1 cellular context compared by ENCODE assay signal in the genomic region with DNA sequence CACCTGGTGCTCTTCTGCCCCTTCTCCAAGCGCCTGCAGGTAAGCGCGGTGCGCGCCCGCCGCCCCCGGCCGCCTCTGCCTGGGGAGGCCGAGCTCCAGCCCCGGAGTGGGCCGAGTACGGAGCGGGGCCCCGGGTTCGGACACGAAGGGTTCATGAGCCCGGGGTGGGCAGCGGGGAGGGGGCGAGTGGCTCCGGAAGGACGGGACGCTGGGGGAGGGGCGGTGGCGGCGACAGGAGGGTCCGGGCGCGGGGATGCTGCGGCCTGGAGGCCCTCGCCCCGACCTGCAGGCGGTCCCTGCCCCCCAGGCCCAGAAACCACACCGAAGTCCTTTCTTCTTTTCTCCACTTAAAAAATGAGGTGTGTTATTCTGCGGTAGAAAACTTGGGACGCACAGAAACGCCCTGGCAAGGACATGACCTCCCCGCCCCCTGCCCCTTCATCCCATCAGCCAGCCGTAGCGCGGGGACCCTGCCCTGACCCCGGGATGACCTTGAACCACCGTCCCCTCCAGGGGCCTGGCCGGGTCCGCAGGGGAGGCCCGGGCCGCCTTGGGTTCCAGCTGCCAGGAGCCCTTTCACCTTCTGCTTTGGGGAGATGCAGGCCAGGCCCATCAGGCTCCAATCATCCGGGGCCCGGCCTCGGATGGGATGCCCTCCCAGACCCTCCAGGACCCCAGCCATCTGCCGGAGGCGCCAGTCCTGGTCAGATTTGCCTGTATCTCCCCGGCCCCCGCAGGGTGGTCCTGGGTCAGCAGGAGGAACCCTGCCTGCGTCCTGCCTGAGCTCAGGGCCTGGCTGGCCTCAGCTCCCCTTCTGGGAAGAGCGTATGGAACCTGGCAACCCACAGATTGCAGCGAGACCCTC.
TF ChIP-seq lines count a peak whose summit lies in the region.

No MANE protein-coding gene starts in this region.

TF ChIP-seq in HCT116, 20 proteins besides CTCF, POLR2A, EP300 and RAD21:
- TF ChIP-seq ZFX (IDR thresholded peaks at IDR 0.05) = peak; percentile 46; the same call in 1 of the 2 replicates
- TF ChIP-seq, protein P1, sequence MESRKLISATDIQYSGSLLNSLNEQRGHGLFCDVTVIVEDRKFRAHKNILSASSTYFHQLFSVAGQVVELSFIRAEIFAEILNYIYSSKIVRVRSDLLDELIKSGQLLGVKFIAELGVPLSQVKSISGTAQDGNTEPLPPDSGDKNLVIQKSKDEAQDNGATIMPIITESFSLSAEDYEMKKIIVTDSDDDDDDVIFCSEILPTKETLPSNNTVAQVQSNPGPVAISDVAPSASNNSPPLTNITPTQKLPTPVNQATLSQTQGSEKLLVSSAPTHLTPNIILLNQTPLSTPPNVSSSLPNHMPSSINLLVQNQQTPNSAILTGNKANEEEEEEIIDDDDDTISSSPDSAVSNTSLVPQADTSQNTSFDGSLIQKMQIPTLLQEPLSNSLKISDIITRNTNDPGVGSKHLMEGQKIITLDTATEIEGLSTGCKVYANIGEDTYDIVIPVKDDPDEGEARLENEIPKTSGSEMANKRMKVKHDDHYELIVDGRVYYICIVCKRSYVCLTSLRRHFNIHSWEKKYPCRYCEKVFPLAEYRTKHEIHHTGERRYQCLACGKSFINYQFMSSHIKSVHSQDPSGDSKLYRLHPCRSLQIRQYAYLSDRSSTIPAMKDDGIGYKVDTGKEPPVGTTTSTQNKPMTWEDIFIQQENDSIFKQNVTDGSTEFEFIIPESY (IDR thresholded peaks at IDR 0.05; ENCODE audit: extremely low read depth, insufficient replicate concordance, low read length) = no peak
TF ChIP-seq in HCT116: peak in this region for 1.
